16 cellular contexts compared by ENCODE assay signal in genomic region chr5:135229679-135230132, GRCh38.
DNase-seq lines count a peak whose midpoint lies in the region; ATAC-seq and TF ChIP-seq lines count a peak whose summit lies in the region.
"Had no signal": no experiment of that assay in that cellular context is flagged by ENCODE, and none has a peak within 500 bp of the region (broad histone marks: within the 10 kb centered on the region; RNA-seq: fewer than 3 reads in every experiment).

No MANE protein-coding gene starts in this region.

- H3K36me3 Mint-ChIP-seq in activated T-helper 17 cell treated with anti-CD3 and anti-CD28 coated beads, Interleukin-2, amount 50 U/mL, for 72 hours (ENCODE audit: low read depth) = no peaks in the 10 kb centered on the region
- no peaks in the 10 kb centered on the region for H3K36me3 Mint-ChIP-seq in stimulated activated naive B cell treated with anti-CD40 and anti-IgM and Interleukin-4, amounts not matched to agents 10 μg/mL and 1 μg/mL and 100 μg/mL, for 72 hours

- no peak overlapping the region for H2BK120ac ChIP-seq in mesenchymal stem cell (ENCODE audit: low read depth, low read length)

- H3K27ac ChIP-seq in mesenchymal stem cell (ENCODE audit: low read length, poor library complexity, severe bottlenecking) = no peak overlapping the region

- peaks cover 2% of the 10 kb centered on the region for H3K27me3 Mint-ChIP-seq in activated T-helper 17 cell treated with anti-CD3 and anti-CD28 coated beads, Interleukin-2, amount 50 U/mL, for 72 hours
- peaks cover 3 to 11% of the 10 kb centered on the region in 2 donors for H3K27me3 Mint-ChIP-seq in stimulated activated naive B cell treated with anti-CD40 and anti-IgM and Interleukin-4, amounts not matched to agents 10 μg/mL and 1 μg/mL and 100 μg/mL, for 72 hours

- H3K4me2 ChIP-seq in mesenchymal stem cell (ENCODE audit: low read length, poor library complexity, severe bottlenecking) = no peak overlapping the region

- WGBS in mesenchymal stem cell = 73% methylated on average over 4 of the region's 4 CpGs

- no peak overlapping the region for H2BK15ac ChIP-seq in mesenchymal stem cell (ENCODE audit: low read depth, poor library complexity, severe bottlenecking)

- H4K8ac ChIP-seq in mesenchymal stem cell (ENCODE audit: low read length) = no peak overlapping the region

- no peaks in the 10 kb centered on the region for H3K36me3 ChIP-seq in mesenchymal stem cell (ENCODE audit: control insufficient read depth in 1 of 2, insufficient read depth in 2 of 2, low read depth in 1 of 2, low read length in 2 of 2)

- H3K27me3 ChIP-seq in mesenchymal stem cell (ENCODE audit: control insufficient read depth in 1 of 2, insufficient read depth in 1 of 2, low read length in 2 of 2) = peaks cover 0 to 10% of the 10 kb centered on the region in 2 experiments

- H2AFZ ChIP-seq in mesenchymal stem cell (ENCODE audit: low read depth, low read length) = no peak overlapping the region

- H2AK5ac ChIP-seq in mesenchymal stem cell (ENCODE audit: low read length, severe bottlenecking) = no peak overlapping the region

- H3K9me3 Mint-ChIP-seq in activated T-helper 17 cell treated with anti-CD3 and anti-CD28 coated beads, Interleukin-2, amount 50 U/mL, for 72 hours = no peaks in the 10 kb centered on the region
- H3K9me3 Mint-ChIP-seq in stimulated activated naive B cell treated with anti-CD40 and anti-IgM and Interleukin-4, amounts not matched to agents 10 μg/mL and 1 μg/mL and 100 μg/mL, for 72 hours = no peaks in the 10 kb centered on the region

- no peak for TF ChIP-seq CTCF in GM20000 (IDR thresholded peaks at IDR 0.05; ENCODE audit: extremely low read depth, missing control alignments)

- DNase-seq in GF-D8 (lab: John Stamatoyannopoulos, UW) = peak; percentile 0
- no peak for DNase-seq in mesenchymal stem cell
- DNase-seq in stimulated activated naive B cell treated with anti-CD40 and anti-IgM and Interleukin-4, amounts not matched to agents 10 μg/mL and 1 μg/mL and 100 μg/mL, for 72 hours = no peak
- DNase-seq in GM19238 (ENCODE audit: insufficient read length, low spot score) = no peak
- no peak for DNase-seq in GM20000 (ENCODE audit: low spot score)
- DNase-seq: ACHN, HCEC 1CT, NCI-H1092 treated with DMSO at 0.1 percent for 48 hours, NCI-H1694 treated with DMSO at 0.1 percent for 48 hours, NCI-H446, PC-3 had no signal

- no peak for ATAC-seq in activated T-helper 17 cell treated with anti-CD3 and anti-CD28 coated beads, Interleukin-2, amount 50 U/mL, for 72 hours (replicated peaks)
- no peak for ATAC-seq in stimulated activated naive B cell treated with anti-CD40 and anti-IgM and Interleukin-4, amounts not matched to agents 10 μg/mL and 1 μg/mL and 100 μg/mL, for 72 hours (replicated peaks)
- no peak for ATAC-seq in GM18858 (IDR thresholded peaks at IDR 0.05; ENCODE audit: unreplicated experiment)
- ATAC-seq: K562, PC-3 had no signal

- no peak overlapping the region for H2BK5ac ChIP-seq in mesenchymal stem cell (ENCODE audit: low read depth, low read length, poor library complexity, severe bottlenecking)

- H3K14ac ChIP-seq in mesenchymal stem cell (ENCODE audit: low read length in 2 of 2) = no peak overlapping the region

- H3K4me1 Mint-ChIP-seq in activated T-helper 17 cell treated with anti-CD3 and anti-CD28 coated beads, Interleukin-2, amount 50 U/mL, for 72 hours = no peaks in the 10 kb centered on the region
- H3K4me1 Mint-ChIP-seq in stimulated activated naive B cell treated with anti-CD40 and anti-IgM and Interleukin-4, amounts not matched to agents 10 μg/mL and 1 μg/mL and 100 μg/mL, for 72 hours = peaks cover 4 to 6% of the 10 kb centered on the region in 2 donors
- H3K4me1 Mint-ChIP-seq: B cell had no signal

- peak overlapping the region; percentile 25 to 64 for H3K18ac ChIP-seq in mesenchymal stem cell (ENCODE audit: low read depth in 1 of 2, low read length in 2 of 2)

- H4K91ac ChIP-seq in mesenchymal stem cell (ENCODE audit: low read length) = peak overlapping the region; percentile 71

- H3K9ac ChIP-seq in mesenchymal stem cell (ENCODE audit: low read length) = no peak overlapping the region

- no peak overlapping the region for H3K4me3 ChIP-seq in mesenchymal stem cell (ENCODE audit: insufficient read depth in 1 of 2, low read depth in 1 of 2, low read length in 2 of 2)
- H3K4me3 ChIP-seq: GM12878, K562 had no signal

- peak overlapping the region; percentile 36 for H3K27ac Mint-ChIP-seq in activated T-helper 17 cell treated with anti-CD3 and anti-CD28 coated beads, Interleukin-2, amount 50 U/mL, for 72 hours
- H3K27ac Mint-ChIP-seq in stimulated activated naive B cell treated with anti-CD40 and anti-IgM and Interleukin-4, amounts not matched to agents 10 μg/mL and 1 μg/mL and 100 μg/mL, for 72 hours = peak overlapping the region; percentile 9
- H3K27ac Mint-ChIP-seq: B cell had no signal

- no peak overlapping the region for H3K23ac ChIP-seq in mesenchymal stem cell (ENCODE audit: low read length in 2 of 2)

- H3K79me1 ChIP-seq in mesenchymal stem cell (replicated peaks; ENCODE audit: low read length, poor library complexity, severe bottlenecking) = no peaks in the 10 kb centered on the region

- H3K4me1 ChIP-seq in mesenchymal stem cell (ENCODE audit: control insufficient read depth, insufficient read depth, low read depth, low read length) = peaks cover 12% of the 10 kb centered on the region

- peaks cover 9% of the 10 kb centered on the region for H3K9me3 ChIP-seq in mesenchymal stem cell (ENCODE audit: control insufficient read depth, low read length)

- H3K4ac ChIP-seq in mesenchymal stem cell (ENCODE audit: low read depth in 1 of 2, low read length in 2 of 2) = peak overlapping the region in 1 of 2 experiments; percentile 13

- no peak overlapping the region for H3K4me3 Mint-ChIP-seq in activated T-helper 17 cell treated with anti-CD3 and anti-CD28 coated beads, Interleukin-2, amount 50 U/mL, for 72 hours
- no peak overlapping the region for H3K4me3 Mint-ChIP-seq in stimulated activated naive B cell treated with anti-CD40 and anti-IgM and Interleukin-4, amounts not matched to agents 10 μg/mL and 1 μg/mL and 100 μg/mL, for 72 hours
- H3K4me3 Mint-ChIP-seq: B cell had no signal

- peak overlapping the region; percentile 70 to 87 for H2BK12ac ChIP-seq in mesenchymal stem cell (ENCODE audit: low read length in 2 of 2)
